In genomic region chr11:9260182-9261146, GRCh38 we compare ENCODE assay signal across 10 cellular contexts. TPM values are rescaled to one million over a fixed set of nuclear protein-coding genes. Genes with fewer than 3 reads are reported as not detected.
DNase-seq lines count a peak whose midpoint lies in the region; ATAC-seq and TF ChIP-seq lines count a peak whose summit lies in the region.
"Had no signal": no experiment of that assay in that cellular context is flagged by ENCODE, and none has a peak within 500 bp of the region (broad histone marks: within the 10 kb centered on the region; RNA-seq: fewer than 3 reads in every experiment).

No MANE protein-coding gene starts in this region.

- H3F3A ChIP-seq in GM23248 (ENCODE audit: insufficient read depth) = peaks cover 42% of the 10 kb centered on the region; the same call in 1 of the 2 replicates

- 0 out of 2 replicates have a peak overlapping the region, but pooled peaks have one; percentile 5 for H3K9ac ChIP-seq in GM23248

- H3K4me2 ChIP-seq in GM23248 (ENCODE audit: unreplicated experiment) = peak overlapping the region; percentile 62

- peaks cover 37% of the 10 kb centered on the region for H3K4me1 ChIP-seq in CD4-positive, alpha-beta memory T cell (ENCODE audit: insufficient read depth, low read length)
- peaks cover 25% of the 10 kb centered on the region for H3K4me1 ChIP-seq in GM23248 (ENCODE audit: insufficient read depth)
- peaks cover 3 to 53% (median 14%) of the 10 kb centered on the region in 3 donors for H3K4me1 ChIP-seq in esophagus squamous epithelium

- H3K4me1 Mint-ChIP-seq in CD4-positive, alpha-beta memory T cell = peaks cover 34 to 49% (median 40%) of the 10 kb centered on the region in 4 donors
- peaks cover 27% of the 10 kb centered on the region for H3K4me1 Mint-ChIP-seq in WTC11

- peaks cover 87% of the 10 kb centered on the region for H3K79me2 ChIP-seq in GM23248 (ENCODE audit: insufficient read depth)

- no peaks in the 10 kb centered on the region for H3K27me3 ChIP-seq in CD4-positive, alpha-beta memory T cell (ENCODE audit: insufficient read depth, low read length)
- H3K27me3 ChIP-seq in GM23248 (replicated peaks; ENCODE audit: insufficient read depth) (no peaks in the 10 kb centered on the region), esophagus squamous epithelium (peaks cover 0 to 3% (median 0%) of the 10 kb centered on the region in 4 donors)

- peaks cover 28% of the 10 kb centered on the region for H4K20me1 ChIP-seq in GM23248 (ENCODE audit: insufficient read depth)

- no peak for TF ChIP-seq POLR2A in esophagus squamous epithelium (IDR thresholded peaks at IDR 0.05)

- no peak for ATAC-seq in WTC11

- H3K4me3 Mint-ChIP-seq in CD4-positive, alpha-beta memory T cell = peak overlapping the region; percentile 4 to 85 (median 76)
- H3K4me3 Mint-ChIP-seq in WTC11 = no peak overlapping the region

- CTCF ChIA-PET in CD4-positive, alpha-beta memory T cell (lab: Charles Lee; ENCODE audit: partially characterized antibody) = interaction anchor here (0.7 to 1.1 kb wide), 6 partner anchors 10 to 246 kb away, joined by 3 to 5 read pairs (median 3); no protein-coding TSS in a partner anchor
- CTCF ChIA-PET in WTC11 (lab: Charles Lee) = interaction anchor here (0.6 to 1.2 kb wide), 8 partner anchors 10 to 275 kb away, joined by 3 to 7 read pairs (median 3); no protein-coding TSS in a partner anchor

- peaks cover 7 to 8% of the 10 kb centered on the region in 2 donors for H3K36me3 Mint-ChIP-seq in CD4-positive, alpha-beta memory T cell
- H3K36me3 Mint-ChIP-seq in WTC11 = peaks cover 11% of the 10 kb centered on the region

- no peak overlapping the region for H3K27ac ChIP-seq in CD4-positive, alpha-beta memory T cell (ENCODE audit: low read depth, low read length)
- H3K27ac ChIP-seq in GM23248 (peak overlapping the region; percentile 1; the same call in 1 of the 2 replicates), esophagus squamous epithelium (no peak overlapping the region)
- H3K27ac ChIP-seq: coronary artery had no signal

- peak overlapping the region in 5 of 7 donors; percentile 6 to 81 (median 69) for H3K27ac Mint-ChIP-seq in CD4-positive, alpha-beta memory T cell
- H3K27ac Mint-ChIP-seq in WTC11 = peak overlapping the region; percentile 4; the same call in 1 of the 2 replicates

- peak in 2 of 5 donors; percentile 26 to 44 for DNase-seq in CD4-positive, alpha-beta memory T cell
- peak; percentile 33 for DNase-seq in GM23248
- DNase-seq in WTC11 (ENCODE audit: low spot score) = no peak
- peak; percentile 8 for DNase-seq in midbrain (lab: John Stamatoyannopoulos, UW)
- no peak for DNase-seq in NCI-H446 (lab: John Stamatoyannopoulos, UW)
- DNase-seq in T-helper 9 cell = no peak
- DNase-seq in RKO (ENCODE audit: low spot score) = no peak
- no peak for DNase-seq in esophagus squamous epithelium (lab: John Stamatoyannopoulos, UW)
- DNase-seq: stimulated activated naive CD4-positive, alpha-beta T cell treated with Interleukin-2 at 50 U/mL for 16 hours had no signal

- TF ChIP-seq CTCF in WTC11 (IDR thresholded peaks at IDR 0.05) (no peak), esophagus squamous epithelium (IDR thresholded peaks at IDR 0.05) (no peak)

- intact Hi-C loops in CD4-positive, alpha-beta memory T cell (cut with micrococcal nuclease) = loop anchor here (5.0 kb wide), 1 partner anchor 48 kb away; no protein-coding TSS in a partner anchor
- intact Hi-C loops in esophagus squamous epithelium (cut with DNase I) = no loop called here

- 58 to 60% methylated on average over 5 of the region's 5 CpGs for WGBS in GM23248 (ENCODE audit: low coverage in 1 of 2, low lambda C conversion rate in 2 of 2, missing lambda C conversion rate in 2 of 2), 2 experiments
- WGBS in esophagus squamous epithelium, 2 donors = 62 to 65% methylated on average over 5 of the region's 5 CpGs

- H2AFZ ChIP-seq in GM23248 = no peak overlapping the region

- H3K9me3 Mint-ChIP-seq in CD4-positive, alpha-beta memory T cell = no peaks in the 10 kb centered on the region
- H3K9me3 Mint-ChIP-seq in WTC11 = peaks cover 6% of the 10 kb centered on the region

- H3K27me3 Mint-ChIP-seq in CD4-positive, alpha-beta memory T cell = no peaks in the 10 kb centered on the region
- H3K27me3 Mint-ChIP-seq in WTC11 (ENCODE audit: low read depth) = no peaks in the 10 kb centered on the region; the same call in 1 of the 2 replicates

- POLR2A ChIA-PET in CD4-positive, alpha-beta memory T cell (lab: Charles Lee; ENCODE audit: partially characterized antibody) = interaction anchor here (0.9 to 6.6 kb wide), 5 partner anchors 11 to 200 kb away, joined by 3 to 49 read pairs (median 9); partner anchors contain the start of gene ZNF143
- POLR2A ChIA-PET in WTC11 (lab: Charles Lee) = interaction anchor here (0.7 to 1.1 kb wide), 2 partner anchors 42 to 312 kb away, joined by 3 read pairs; no protein-coding TSS in a partner anchor

- in situ Hi-C loops in GM23248 (cut with MboI) = no loop called here

- no peak overlapping the region for H3K4me3 ChIP-seq in CD4-positive, alpha-beta memory T cell (ENCODE audit: low read length in 2 of 2)
- H3K4me3 ChIP-seq in GM23248 = peak overlapping the region; percentile 30; the same call in 1 of the 2 replicates
- no peak overlapping the region for H3K4me3 ChIP-seq in esophagus squamous epithelium
- H3K4me3 ChIP-seq: coronary artery had no signal

- no peaks in the 10 kb centered on the region for H3K9me2 ChIP-seq in GM23248 (ENCODE audit: insufficient read depth)

- no peaks in the 10 kb centered on the region for H3K36me3 ChIP-seq in CD4-positive, alpha-beta memory T cell (ENCODE audit: insufficient read depth, low read length)
- H3K36me3 ChIP-seq in GM23248 (ENCODE audit: low read depth) (0 out of 2 replicates have a peak, but pooled peaks cover under 1% of the 10 kb centered on the region), esophagus squamous epithelium (peaks cover 0 to 3% (median 0%) of the 10 kb centered on the region in 3 donors)

- no peaks in the 10 kb centered on the region for H3K9me3 ChIP-seq in CD4-positive, alpha-beta memory T cell (ENCODE audit: control insufficient read depth in 1 of 2, low read length in 2 of 2)
- H3K9me3 ChIP-seq in GM23248 (ENCODE audit: low read depth) (no peaks in the 10 kb centered on the region), esophagus squamous epithelium (no peaks in the 10 kb centered on the region)

TF ChIP-seq in WTC11, 78 proteins besides CTCF, POLR2A, EP300 and RAD21:
- no peak for TF ChIP-seq STAT6 (CRISPR knock-in tag; conservative IDR thresholded peaks at IDR 0.05; ENCODE audit: low read depth)
- TF ChIP-seq, protein P1, sequence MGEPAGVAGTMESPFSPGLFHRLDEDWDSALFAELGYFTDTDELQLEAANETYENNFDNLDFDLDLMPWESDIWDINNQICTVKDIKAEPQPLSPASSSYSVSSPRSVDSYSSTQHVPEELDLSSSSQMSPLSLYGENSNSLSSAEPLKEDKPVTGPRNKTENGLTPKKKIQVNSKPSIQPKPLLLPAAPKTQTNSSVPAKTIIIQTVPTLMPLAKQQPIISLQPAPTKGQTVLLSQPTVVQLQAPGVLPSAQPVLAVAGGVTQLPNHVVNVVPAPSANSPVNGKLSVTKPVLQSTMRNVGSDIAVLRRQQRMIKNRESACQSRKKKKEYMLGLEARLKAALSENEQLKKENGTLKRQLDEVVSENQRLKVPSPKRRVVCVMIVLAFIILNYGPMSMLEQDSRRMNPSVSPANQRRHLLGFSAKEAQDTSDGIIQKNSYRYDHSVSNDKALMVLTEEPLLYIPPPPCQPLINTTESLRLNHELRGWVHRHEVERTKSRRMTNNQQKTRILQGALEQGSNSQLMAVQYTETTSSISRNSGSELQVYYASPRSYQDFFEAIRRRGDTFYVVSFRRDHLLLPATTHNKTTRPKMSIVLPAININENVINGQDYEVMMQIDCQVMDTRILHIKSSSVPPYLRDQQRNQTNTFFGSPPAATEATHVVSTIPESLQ (CRISPR knock-in tag; IDR thresholded peaks at IDR 0.05) = no peak
- no peak for TF ChIP-seq EMX1 (CRISPR knock-in tag; IDR thresholded peaks at IDR 0.05)
- TF ChIP-seq ZNF121 (CRISPR knock-in tag; IDR thresholded peaks at IDR 0.05) = 0 out of 2 replicates have a peak, but pooled peaks have one; percentile 44

RNA-seq across cellular contexts. Expression of gene DENND5A, which starts 4.7 kb away (rescaled TPM):
- total RNA-seq in CD4-positive, alpha-beta memory T cell = 10 to 100 TPM; 58.6 to 61.9 TPM
- polyA plus RNA-seq in CD4-positive, alpha-beta memory T cell = 10 to 100 TPM; 14.5 to 39.6 TPM
- total RNA-seq in GM23248 (2014; rRNA removed; shearing (Covaris generic)) = 113 and 127 TPM in 2 replicates
- polyA plus RNA-seq in GM23248 (2016; fragmentation: Nextera tagmentation; extraction: Ambion mirVana) = 24.9 and 28.4 TPM in 2 replicates
- total RNA-seq in WTC11 (2021) (65.9 to 69.3 TPM (median 69.1 TPM) in 3 replicates), esophagus squamous epithelium (10 to 100 TPM; 13.8 to 56.3 (median 23.4) TPM)

RNA-seq across cellular contexts. Expression of gene TMEM41B, which starts 53.9 kb away (rescaled TPM):
- 10 to 100 TPM; 53.3 to 54.7 TPM for total RNA-seq in CD4-positive, alpha-beta memory T cell
- polyA plus RNA-seq in CD4-positive, alpha-beta memory T cell = 1 to 10 TPM; 6.2 to 9.4 TPM
- 47.7 and 50.5 TPM in 2 replicates for total RNA-seq in GM23248 (2014; rRNA removed; shearing (Covaris generic))
- 35.3 and 36.6 TPM in 2 replicates for polyA plus RNA-seq in GM23248 (2016; fragmentation: Nextera tagmentation; extraction: Ambion mirVana)
- total RNA-seq in WTC11 (2021) (45.8 to 46.5 TPM (median 46.1 TPM) in 3 replicates), esophagus squamous epithelium (10 to 100 TPM; 27.6 to 49.6 (median 34.9) TPM)

Comparison
In these comparisons a context has a peak if more than half of its experiments do, and no peak if none do; other contexts are left out.
1. DNase-seq: peak in GM23248 (single experiment) and midbrain (single experiment); none in WTC11 (single experiment), NCI-H446 (0 of 2), T-helper 9 cell (single experiment), RKO (single experiment) and esophagus squamous epithelium (single experiment).